2 cellular contexts compared by ENCODE assay signal in the genomic region with DNA sequence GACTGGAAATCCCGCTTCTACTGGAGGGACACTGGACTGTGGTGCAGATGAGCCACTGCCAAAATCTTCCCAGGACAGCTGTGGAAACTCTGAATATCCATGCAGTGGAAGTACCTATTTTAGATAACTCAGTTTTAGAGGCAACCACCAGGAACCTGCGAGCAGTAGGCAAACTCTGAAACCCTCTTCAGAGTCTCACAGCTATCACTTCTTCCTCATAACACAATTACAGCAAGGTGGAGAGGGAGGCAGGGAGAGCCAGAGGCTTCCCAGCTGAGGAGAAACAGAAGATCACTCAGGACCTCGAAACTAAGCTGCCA.
TF ChIP-seq lines count a peak whose summit lies in the region.

No MANE protein-coding gene starts in this region.

TF ChIP-seq in SK-N-SH treated with all-trans-retinoic acid at 6 μM for 48 hours, 23 proteins besides CTCF, POLR2A, EP300 and RAD21 (continued from another document):
- TF ChIP-seq, protein P1, sequence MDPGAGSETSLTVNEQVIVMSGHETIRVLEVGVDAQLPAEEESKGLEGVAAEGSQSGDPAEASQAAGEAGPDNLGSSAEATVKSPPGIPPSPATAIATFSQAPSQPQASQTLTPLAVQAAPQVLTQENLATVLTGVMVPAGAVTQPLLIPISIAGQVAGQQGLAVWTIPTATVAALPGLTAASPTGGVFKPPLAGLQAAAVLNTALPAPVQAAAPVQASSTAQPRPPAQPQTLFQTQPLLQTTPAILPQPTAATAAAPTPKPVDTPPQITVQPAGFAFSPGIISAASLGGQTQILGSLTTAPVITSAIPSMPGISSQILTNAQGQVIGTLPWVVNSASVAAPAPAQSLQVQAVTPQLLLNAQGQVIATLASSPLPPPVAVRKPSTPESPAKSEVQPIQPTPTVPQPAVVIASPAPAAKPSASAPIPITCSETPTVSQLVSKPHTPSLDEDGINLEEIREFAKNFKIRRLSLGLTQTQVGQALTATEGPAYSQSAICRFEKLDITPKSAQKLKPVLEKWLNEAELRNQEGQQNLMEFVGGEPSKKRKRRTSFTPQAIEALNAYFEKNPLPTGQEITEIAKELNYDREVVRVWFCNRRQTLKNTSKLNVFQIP (CRISPR knock-in tag; IDR thresholded peaks at IDR 0.05; ENCODE audit: borderline replicate concordance, low read depth), result no peak
- no peak for TF ChIP-seq ZFP30 (CRISPR knock-in tag; IDR thresholded peaks at IDR 0.05)

TF ChIP-seq in SK-N-SH, 30 proteins besides CTCF, POLR2A, EP300 and RAD21:
- TF ChIP-seq, protein P2, sequence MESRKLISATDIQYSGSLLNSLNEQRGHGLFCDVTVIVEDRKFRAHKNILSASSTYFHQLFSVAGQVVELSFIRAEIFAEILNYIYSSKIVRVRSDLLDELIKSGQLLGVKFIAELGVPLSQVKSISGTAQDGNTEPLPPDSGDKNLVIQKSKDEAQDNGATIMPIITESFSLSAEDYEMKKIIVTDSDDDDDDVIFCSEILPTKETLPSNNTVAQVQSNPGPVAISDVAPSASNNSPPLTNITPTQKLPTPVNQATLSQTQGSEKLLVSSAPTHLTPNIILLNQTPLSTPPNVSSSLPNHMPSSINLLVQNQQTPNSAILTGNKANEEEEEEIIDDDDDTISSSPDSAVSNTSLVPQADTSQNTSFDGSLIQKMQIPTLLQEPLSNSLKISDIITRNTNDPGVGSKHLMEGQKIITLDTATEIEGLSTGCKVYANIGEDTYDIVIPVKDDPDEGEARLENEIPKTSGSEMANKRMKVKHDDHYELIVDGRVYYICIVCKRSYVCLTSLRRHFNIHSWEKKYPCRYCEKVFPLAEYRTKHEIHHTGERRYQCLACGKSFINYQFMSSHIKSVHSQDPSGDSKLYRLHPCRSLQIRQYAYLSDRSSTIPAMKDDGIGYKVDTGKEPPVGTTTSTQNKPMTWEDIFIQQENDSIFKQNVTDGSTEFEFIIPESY (IDR thresholded peaks at IDR 0.05; ENCODE audit: borderline replicate concordance, low read depth), result no peak
- TF ChIP-seq RXRA (IDR thresholded peaks at IDR 0.05; ENCODE audit: borderline replicate concordance, low read depth) (no peak), JUND (IDR thresholded peaks at IDR 0.05) (no peak)
- TF ChIP-seq, protein P3, sequence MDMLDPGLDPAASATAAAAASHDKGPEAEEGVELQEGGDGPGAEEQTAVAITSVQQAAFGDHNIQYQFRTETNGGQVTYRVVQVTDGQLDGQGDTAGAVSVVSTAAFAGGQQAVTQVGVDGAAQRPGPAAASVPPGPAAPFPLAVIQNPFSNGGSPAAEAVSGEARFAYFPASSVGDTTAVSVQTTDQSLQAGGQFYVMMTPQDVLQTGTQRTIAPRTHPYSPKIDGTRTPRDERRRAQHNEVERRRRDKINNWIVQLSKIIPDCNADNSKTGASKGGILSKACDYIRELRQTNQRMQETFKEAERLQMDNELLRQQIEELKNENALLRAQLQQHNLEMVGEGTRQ (IDR thresholded peaks at IDR 0.05; ENCODE audit: borderline replicate concordance, low read depth, low read length), result no peak
